21 cellular contexts compared by ENCODE assay signal in genomic region chr4:110527156-110527555, GRCh38. TPM values are rescaled to one million over a fixed set of nuclear protein-coding genes. Genes with fewer than 3 reads are reported as not detected.
A peak's percentile ranks its signal among the peaks of the same experiment; 100 is the strongest.
DNase-seq lines count a peak whose midpoint lies in the region; ATAC-seq lines count a peak whose summit lies in the region.
"Had no signal": no experiment of that assay in that cellular context is flagged by ENCODE, and none has a peak within 500 bp of the region (broad histone marks: within the 10 kb centered on the region; RNA-seq: fewer than 3 reads in every experiment).

No MANE protein-coding gene starts in this region.

- peaks cover 43 to 52% of the 10 kb centered on the region in 2 donors for H3K27me3 Mint-ChIP-seq in effector memory CD8-positive, alpha-beta T cell

- H3K4me1 ChIP-seq in SJCRH30, result peaks cover 9% of the 10 kb centered on the region
- H3K4me1 ChIP-seq: A549, left lung, Peyer's patch, suprapubic skin, uterus had no signal

- H3K9me3 ChIP-seq in SJCRH30 (replicated peaks), result no peaks in the 10 kb centered on the region
- H3K9me3 ChIP-seq: A549, left lung, Peyer's patch, suprapubic skin, uterus had no signal

- H3K27me3 ChIP-seq in SJCRH30, result no peaks in the 10 kb centered on the region
- H3K27me3 ChIP-seq: left lung, Peyer's patch, suprapubic skin, uterus had no signal

- ATAC-seq in HG02885 (IDR thresholded peaks at IDR 0.05; ENCODE audit: poor library complexity, unreplicated experiment), result peak; percentile 35
- ATAC-seq in effector memory CD8-positive, alpha-beta T cell (replicated peaks), result peak; percentile 21
- ATAC-seq: A549, left lung had no signal

- no peaks in the 10 kb centered on the region for H3K36me3 Mint-ChIP-seq in effector memory CD8-positive, alpha-beta T cell (ENCODE audit: insufficient read depth)

- peak; percentile 17 to 23 for DNase-seq in activated CD4-positive, alpha-beta T cell treated with anti-CD3 and anti-CD28 coated beads for 4 hours
- no peak for DNase-seq in activated CD4-positive, alpha-beta T cell treated with anti-CD3 and anti-CD28 coated beads for 1 hour
- peak; percentile 18 to 28 for DNase-seq in activated CD4-positive, alpha-beta T cell treated with anti-CD3 and anti-CD28 coated beads, Interleukin-2, amount 50 U/mL, for 48 hours
- DNase-seq in effector memory CD8-positive, alpha-beta T cell, result no peak
- DNase-seq in globus pallidus (ENCODE audit: low spot score), result no peak
- no peak for DNase-seq in SJCRH30
- DNase-seq in NCI-H146 (lab: John Stamatoyannopoulos, UW), result no peak
- DNase-seq: amygdala, H9, KG1, left lung, NCI-H1930, Peyer's patch, posterior cingulate gyrus, uterus had no signal

- H3K27ac Mint-ChIP-seq in effector memory CD8-positive, alpha-beta T cell, result no peak overlapping the region
- H3K27ac Mint-ChIP-seq: dendritic cell treated with granulocyte-macrophage colony-stimulating factor and Interleukin-4, amounts not matched to agents 40 ng/mL and 50 ng/mL, for 4 days; H9 had no signal

- H3K9me3 Mint-ChIP-seq in effector memory CD8-positive, alpha-beta T cell, result no peaks in the 10 kb centered on the region
- H3K9me3 Mint-ChIP-seq: dendritic cell treated with granulocyte-macrophage colony-stimulating factor and Interleukin-4, amounts not matched to agents 40 ng/mL and 50 ng/mL, for 4 days; H9; nephron had no signal

- H3K27ac ChIP-seq in SJCRH30, result no peak overlapping the region
- H3K27ac ChIP-seq: A549, left lung, Peyer's patch, suprapubic skin, uterus had no signal

- peaks cover 4 to 12% of the 10 kb centered on the region in 2 donors for H3K4me1 Mint-ChIP-seq in effector memory CD8-positive, alpha-beta T cell (ENCODE audit: low read depth in 2 of 2)
- H3K4me1 Mint-ChIP-seq: H9 had no signal

- H3K4me3 Mint-ChIP-seq in effector memory CD8-positive, alpha-beta T cell, result no peak overlapping the region
- H3K4me3 Mint-ChIP-seq: dendritic cell treated with granulocyte-macrophage colony-stimulating factor and Interleukin-4, amounts not matched to agents 40 ng/mL and 50 ng/mL, for 4 days; H9; nephron had no signal

- no peaks in the 10 kb centered on the region for H3K36me3 ChIP-seq in SJCRH30
- H3K36me3 ChIP-seq: left lung, suprapubic skin, uterus had no signal

- H3K4me3 ChIP-seq in SJCRH30, result no peak overlapping the region
- H3K4me3 ChIP-seq: A549, left lung, Peyer's patch, suprapubic skin, uterus had no signal

RNA-seq across cellular contexts. Expression of gene ENPEP, which starts 51.2 kb away (rescaled TPM):
- total RNA-seq in SJCRH30 (2014; rRNA removed; shearing (Covaris generic)), result 0.56 and 1.2 TPM in 2 replicates
- total RNA-seq: SK-MEL-5 had no signal

Comparison
In these comparisons a context has a peak if more than half of its experiments do, and no peak if none do; other contexts are left out.
1. DNase-seq: peak in activated CD4-positive, alpha-beta T cell treated with anti-CD3 and anti-CD28 coated beads for 4 hours (2 of 2) and activated CD4-positive, alpha-beta T cell treated with anti-CD3 and anti-CD28 coated beads, Interleukin-2, amount 50 U/mL, for 48 hours (2 of 2); none in activated CD4-positive, alpha-beta T cell treated with anti-CD3 and anti-CD28 coated beads for 1 hour (single experiment), effector memory CD8-positive, alpha-beta T cell (0 of 3), globus pallidus (single experiment), SJCRH30 (0 of 2) and NCI-H146 (single experiment).